In the genomic region with DNA sequence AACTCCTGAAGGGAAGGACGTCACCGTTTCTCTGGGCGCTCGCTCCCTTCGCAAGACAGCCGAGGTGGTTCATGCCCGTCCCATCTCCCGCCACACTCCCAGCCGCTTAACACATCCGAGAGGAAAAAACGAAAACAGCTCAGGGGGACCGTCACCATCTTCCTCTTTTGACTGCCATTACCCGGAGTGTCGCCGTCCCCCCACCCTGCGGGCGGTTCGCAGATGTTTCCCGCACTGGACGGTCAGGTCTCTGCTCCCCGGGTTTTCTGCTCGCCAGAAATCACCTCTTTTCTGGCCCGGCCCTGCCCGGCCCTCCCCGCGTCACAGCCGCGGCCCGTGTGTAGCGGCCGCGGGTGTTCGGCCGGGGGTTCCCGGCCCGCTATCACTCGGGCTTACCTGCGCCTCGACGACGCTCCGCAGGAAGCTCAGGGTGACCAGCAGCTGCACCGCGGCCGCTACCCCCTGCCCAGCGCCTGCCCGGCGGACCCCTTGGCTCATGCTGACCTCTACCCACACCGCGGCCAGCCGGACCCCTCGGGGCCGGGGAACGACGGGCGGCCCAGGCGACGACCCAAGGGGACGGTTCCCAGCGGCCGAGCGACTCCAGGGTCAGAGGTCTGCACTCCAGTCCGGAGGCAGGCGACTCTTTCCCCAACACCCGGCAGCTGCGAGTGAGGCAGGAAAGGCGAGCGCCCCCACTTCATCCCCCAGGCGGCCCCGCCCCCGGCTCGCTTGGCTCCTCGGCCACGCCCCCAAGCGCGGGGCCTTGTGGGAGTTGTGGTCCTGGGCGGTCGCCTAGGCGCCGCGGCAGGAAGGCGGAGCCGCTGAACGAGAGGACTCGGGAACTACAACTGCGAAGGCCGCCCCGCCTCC, we compare ENCODE assay signal across 1 cellular context.
TF ChIP-seq lines count a peak whose summit lies in the region.

A gene with protein sequence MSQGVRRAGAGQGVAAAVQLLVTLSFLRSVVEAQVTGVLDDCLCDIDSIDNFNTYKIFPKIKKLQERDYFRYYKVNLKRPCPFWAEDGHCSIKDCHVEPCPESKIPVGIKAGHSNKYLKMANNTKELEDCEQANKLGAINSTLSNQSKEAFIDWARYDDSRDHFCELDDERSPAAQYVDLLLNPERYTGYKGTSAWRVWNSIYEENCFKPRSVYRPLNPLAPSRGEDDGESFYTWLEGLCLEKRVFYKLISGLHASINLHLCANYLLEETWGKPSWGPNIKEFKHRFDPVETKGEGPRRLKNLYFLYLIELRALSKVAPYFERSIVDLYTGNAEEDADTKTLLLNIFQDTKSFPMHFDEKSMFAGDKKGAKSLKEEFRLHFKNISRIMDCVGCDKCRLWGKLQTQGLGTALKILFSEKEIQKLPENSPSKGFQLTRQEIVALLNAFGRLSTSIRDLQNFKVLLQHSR (minus strand): TSS at position 673 of the 873 bp plus-strand sequence. CDS start 175 bp downstream, at position 498.

TF ChIP-seq in H1, 55 proteins besides CTCF, POLR2A, EP300 and RAD21:
- TF ChIP-seq CREB1 (IDR thresholded peaks at IDR 0.05): peak; percentile 58
- no peak for TF ChIP-seq KDM5A (IDR thresholded peaks at IDR 0.05; ENCODE audit: low read length)
- peak; percentile 37; the same call in 1 of the 2 replicates for TF ChIP-seq EGR1 (IDR thresholded peaks at IDR 0.05; ENCODE audit: borderline replicate concordance, low read depth, low read length)
- no peak for TF ChIP-seq RXRA (IDR thresholded peaks at IDR 0.05; ENCODE audit: insufficient read depth, low read depth, low read length)
- no peak for TF ChIP-seq JUND (IDR thresholded peaks at IDR 0.05; ENCODE audit: low read length)
- TF ChIP-seq, protein P1, sequence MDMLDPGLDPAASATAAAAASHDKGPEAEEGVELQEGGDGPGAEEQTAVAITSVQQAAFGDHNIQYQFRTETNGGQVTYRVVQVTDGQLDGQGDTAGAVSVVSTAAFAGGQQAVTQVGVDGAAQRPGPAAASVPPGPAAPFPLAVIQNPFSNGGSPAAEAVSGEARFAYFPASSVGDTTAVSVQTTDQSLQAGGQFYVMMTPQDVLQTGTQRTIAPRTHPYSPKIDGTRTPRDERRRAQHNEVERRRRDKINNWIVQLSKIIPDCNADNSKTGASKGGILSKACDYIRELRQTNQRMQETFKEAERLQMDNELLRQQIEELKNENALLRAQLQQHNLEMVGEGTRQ (IDR thresholded peaks at IDR 0.05; ENCODE audit: low read length): no peak
- no peak for TF ChIP-seq NRF1 (IDR thresholded peaks at IDR 0.05; ENCODE audit: low read depth, low read length)
- no peak for TF ChIP-seq SP4 (IDR thresholded peaks at IDR 0.05; ENCODE audit: low read length)
- TF ChIP-seq SRF (IDR thresholded peaks at IDR 0.05; ENCODE audit: low read depth, low read length): no peak
- peak; percentile 90 for TF ChIP-seq PHF8 (conservative IDR thresholded peaks at IDR 0.05; ENCODE audit: low read depth, low read length)
- no peak for TF ChIP-seq POU5F1 (IDR thresholded peaks at IDR 0.05; ENCODE audit: low read depth, low read length)
- peak; percentile 96 for TF ChIP-seq TAF1 (IDR thresholded peaks at IDR 0.05; ENCODE audit: low read depth, low read length)
- peak; percentile 86 for TF ChIP-seq POLR2AphosphoS5 (IDR thresholded peaks at IDR 0.05; ENCODE audit: low read depth, low read length)
- no peak for TF ChIP-seq EZH2 (IDR thresholded peaks at IDR 0.05; ENCODE audit: low read depth, low read length, severe bottlenecking)
- TF ChIP-seq SIN3A (conservative IDR thresholded peaks at IDR 0.05 in 1 of 2, IDR thresholded peaks at IDR 0.05 in 1 of 2; ENCODE audit: low read depth in 1 of 2, low read length in 2 of 2): 0 out of 4 replicates have a peak, but pooled peaks of 1 of the 2 experiments have one; percentile 13
- TF ChIP-seq TEAD4 (IDR thresholded peaks at IDR 0.05; ENCODE audit: low read depth, low read length): no peak
- no peak for TF ChIP-seq SIRT6 (IDR thresholded peaks at IDR 0.05; ENCODE audit: low read length)
- TF ChIP-seq RNF2 (IDR thresholded peaks at IDR 0.05; ENCODE audit: borderline replicate concordance, low read depth, low read length, missing control alignments, poor library complexity, severe bottlenecking): no peak
- no peak for TF ChIP-seq KDM1A (IDR thresholded peaks at IDR 0.05; ENCODE audit: borderline replicate concordance, low read length)
- TF ChIP-seq BACH1 (IDR thresholded peaks at IDR 0.05; ENCODE audit: low read length): no peak
- TF ChIP-seq TAF7 (optimal IDR thresholded peaks at IDR 0.05; ENCODE audit: borderline replicate concordance, low read depth, low read length): peak; percentile 52
- no peak for TF ChIP-seq HDAC2 (IDR thresholded peaks at IDR 0.05; ENCODE audit: borderline replicate concordance in 1 of 2, low read depth in 2 of 2, low read length in 2 of 2)
- TF ChIP-seq SUZ12 (IDR thresholded peaks at IDR 0.05; ENCODE audit: low read length): peak; percentile 53; the same call in 1 of the 2 replicates
- TF ChIP-seq HDAC6 (IDR thresholded peaks at IDR 0.05; ENCODE audit: low read depth, low read length): no peak
- TF ChIP-seq NANOG (IDR thresholded peaks at IDR 0.05; ENCODE audit: insufficient read depth, low read depth, low read length, poor library complexity, severe bottlenecking): no peak
- no peak for TF ChIP-seq ZNF274 (IDR thresholded peaks at IDR 0.05; ENCODE audit: borderline replicate concordance, extremely low read depth, low read length)
- TF ChIP-seq SP1 (IDR thresholded peaks at IDR 0.05; ENCODE audit: low read depth, low read length): no peak
- TF ChIP-seq KDM4A (IDR thresholded peaks at IDR 0.05; ENCODE audit: low read depth, low read length, severe bottlenecking): peak; percentile 89
- no peak for TF ChIP-seq CBX8 (IDR thresholded peaks at IDR 0.05; ENCODE audit: borderline replicate concordance, low read depth, low read length)
- TF ChIP-seq ASH2L (IDR thresholded peaks at IDR 0.05; ENCODE audit: low read length): peak; percentile 1
- TF ChIP-seq YY1 (IDR thresholded peaks at IDR 0.05; ENCODE audit: low read depth, low read length): 0 out of 2 replicates have a peak, but pooled peaks have one; percentile 7
- TF ChIP-seq GTF2F1 (IDR thresholded peaks at IDR 0.05; ENCODE audit: borderline replicate concordance, low read depth, low read length): no peak
- TF ChIP-seq, protein P2, sequence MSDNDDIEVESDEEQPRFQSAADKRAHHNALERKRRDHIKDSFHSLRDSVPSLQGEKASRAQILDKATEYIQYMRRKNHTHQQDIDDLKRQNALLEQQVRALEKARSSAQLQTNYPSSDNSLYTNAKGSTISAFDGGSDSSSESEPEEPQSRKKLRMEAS (IDR thresholded peaks at IDR 0.05): no peak; the same call in 1 of the 2 replicates
- no peak for TF ChIP-seq RFX5 (IDR thresholded peaks at IDR 0.05; ENCODE audit: borderline replicate concordance, low read depth, low read length)
- TF ChIP-seq BCL11A (IDR thresholded peaks at IDR 0.05; ENCODE audit: low read depth in 2 of 2, low read length in 2 of 2): no peak
- TF ChIP-seq, protein P3, sequence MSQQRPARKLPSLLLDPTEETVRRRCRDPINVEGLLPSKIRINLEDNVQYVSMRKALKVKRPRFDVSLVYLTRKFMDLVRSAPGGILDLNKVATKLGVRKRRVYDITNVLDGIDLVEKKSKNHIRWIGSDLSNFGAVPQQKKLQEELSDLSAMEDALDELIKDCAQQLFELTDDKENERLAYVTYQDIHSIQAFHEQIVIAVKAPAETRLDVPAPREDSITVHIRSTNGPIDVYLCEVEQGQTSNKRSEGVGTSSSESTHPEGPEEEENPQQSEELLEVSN (IDR thresholded peaks at IDR 0.05): 0 out of 2 replicates have a peak, but pooled peaks have one; percentile 5
- TF ChIP-seq CEBPB (IDR thresholded peaks at IDR 0.05; ENCODE audit: low read depth, low read length): no peak
- TF ChIP-seq CHD2 (IDR thresholded peaks at IDR 0.05; ENCODE audit: low read length): 0 out of 2 replicates have a peak, but pooled peaks have one; percentile 10
- peak; percentile 94 for TF ChIP-seq TBP (IDR thresholded peaks at IDR 0.05; ENCODE audit: low read depth, low read length)
- TF ChIP-seq RBBP5 (IDR thresholded peaks at IDR 0.05; ENCODE audit: borderline replicate concordance, low read depth, low read length): peak; percentile 39
- TF ChIP-seq SIX5 (IDR thresholded peaks at IDR 0.05; ENCODE audit: low read depth, low read length): peak; percentile 40; the same call in 1 of the 2 replicates
